ENCODE assay signal across 25 cellular contexts in the genomic region with DNA sequence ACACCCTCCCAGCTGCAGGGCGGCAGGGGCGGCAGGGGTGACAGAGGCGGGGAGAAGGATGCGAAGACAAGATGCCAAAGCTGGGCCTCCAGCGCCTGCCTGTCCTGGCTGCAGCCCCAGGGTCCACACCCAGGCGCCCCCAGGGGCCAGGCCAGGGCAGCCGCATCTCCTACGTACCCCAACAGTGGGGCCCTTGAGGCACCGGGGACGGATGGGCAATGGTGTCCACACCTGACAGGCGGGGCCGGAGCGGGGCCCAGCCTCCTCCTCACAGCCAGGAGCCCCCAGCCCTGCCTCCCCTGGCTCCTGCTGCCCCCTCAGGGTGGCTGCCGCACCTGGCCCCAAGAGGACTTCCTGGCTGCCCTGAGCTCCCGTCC. TPM values are rescaled to one million over a fixed set of nuclear protein-coding genes. Genes with fewer than 3 reads are reported as not detected.
"Had no signal": no experiment of that assay in that cellular context is flagged by ENCODE, and none has a peak within 500 bp of the region (broad histone marks: within the 10 kb centered on the region; RNA-seq: fewer than 3 reads in every experiment).

No MANE protein-coding gene starts in this region.

- H3K4me3 ChIP-seq: esophagus muscularis mucosa, heart left ventricle, right atrium auricular region, spleen, transverse colon had no signal

- H3K4me1 ChIP-seq: foreskin keratinocyte had no signal

- H3K27ac ChIP-seq: brain microvascular endothelial cell, esophagus muscularis mucosa, foreskin keratinocyte, heart left ventricle, right atrium auricular region, spleen, transverse colon had no signal

- ATAC-seq: foreskin keratinocyte; heart left ventricle; naive thymus-derived CD4-positive, alpha-beta T cell had no signal

- H3K9me3 ChIP-seq: esophagus muscularis mucosa, heart left ventricle, right atrium auricular region, spleen, transverse colon had no signal

- H3K27me3 Mint-ChIP-seq: activated CD4-positive, alpha-beta memory T cell treated with anti-CD3 and anti-CD28 coated beads, Interleukin-2, amount 10 ng/mL, durations not matched to agents 7 days and 5 days; activated CD4-positive, alpha-beta T cell treated with anti-CD3 and anti-CD28 coated beads, Interleukin-2, amount 10 ng/mL, durations not matched to agents 24 days and 14 days; activated naive CD8-positive, alpha-beta T cell treated with anti-CD3 and anti-CD28 coated beads, Interleukin-2, amount 10 ng/mL, durations not matched to agents 7 days and 5 days; activated T-cell treated with anti-CD3 and anti-CD28 coated beads, Interleukin-2, amount 50 U/mL, for 24 hours; naive thymus-derived CD4-positive, alpha-beta T cell had no signal

- H3K36me3 Mint-ChIP-seq: activated naive CD8-positive, alpha-beta T cell treated with anti-CD3 and anti-CD28 coated beads, Interleukin-2, amount 10 ng/mL, durations not matched to agents 7 days and 5 days had no signal

- H3K4me3 Mint-ChIP-seq: activated CD4-positive, alpha-beta memory T cell treated with anti-CD3 and anti-CD28 coated beads, Interleukin-2, amount 10 ng/mL, durations not matched to agents 7 days and 5 days; activated CD4-positive, alpha-beta T cell treated with anti-CD3 and anti-CD28 coated beads, Interleukin-2, amount 10 ng/mL, durations not matched to agents 24 days and 14 days; activated naive CD4-positive, alpha-beta T cell treated with anti-CD3 and anti-CD28 coated beads, Interleukin-2, amount 10 ng/mL, durations not matched to agents 7 days and 5 days; activated naive CD8-positive, alpha-beta T cell treated with anti-CD3 and anti-CD28 coated beads, Interleukin-2, amount 10 ng/mL, durations not matched to agents 7 days and 5 days; activated T-cell treated with anti-CD3 and anti-CD28 coated beads, Interleukin-2, amount 50 U/mL, for 24 hours; mesothelial cell of epicardium; naive thymus-derived CD4-positive, alpha-beta T cell had no signal

- H3K9me3 Mint-ChIP-seq: activated CD4-positive, alpha-beta memory T cell treated with anti-CD3 and anti-CD28 coated beads, Interleukin-2, amount 10 ng/mL, durations not matched to agents 7 days and 5 days; activated CD4-positive, alpha-beta T cell treated with anti-CD3 and anti-CD28 coated beads, Interleukin-2, amount 10 ng/mL, durations not matched to agents 24 days and 14 days; activated naive CD4-positive, alpha-beta T cell treated with anti-CD3 and anti-CD28 coated beads, Interleukin-2, amount 10 ng/mL, durations not matched to agents 7 days and 5 days; activated naive CD8-positive, alpha-beta T cell treated with anti-CD3 and anti-CD28 coated beads, Interleukin-2, amount 10 ng/mL, durations not matched to agents 7 days and 5 days; activated T-cell treated with anti-CD3 and anti-CD28 coated beads, Interleukin-2, amount 50 U/mL, for 24 hours; mesothelial cell of epicardium; naive thymus-derived CD4-positive, alpha-beta T cell had no signal

- H3K27ac Mint-ChIP-seq: activated CD4-positive, alpha-beta memory T cell treated with anti-CD3 and anti-CD28 coated beads, Interleukin-2, amount 10 ng/mL, durations not matched to agents 7 days and 5 days; activated CD4-positive, alpha-beta T cell treated with anti-CD3 and anti-CD28 coated beads, Interleukin-2, amount 10 ng/mL, durations not matched to agents 24 days and 14 days; activated naive CD4-positive, alpha-beta T cell treated with anti-CD3 and anti-CD28 coated beads, Interleukin-2, amount 10 ng/mL, durations not matched to agents 7 days and 5 days; activated naive CD8-positive, alpha-beta T cell treated with anti-CD3 and anti-CD28 coated beads, Interleukin-2, amount 10 ng/mL, durations not matched to agents 7 days and 5 days; activated T-cell treated with anti-CD3 and anti-CD28 coated beads, Interleukin-2, amount 50 U/mL, for 24 hours; mesothelial cell of epicardium; naive thymus-derived CD4-positive, alpha-beta T cell had no signal

- DNase-seq: activated CD4-positive, alpha-beta memory T cell treated with anti-CD3 and anti-CD28 coated beads, Interleukin-2, amount 10 ng/mL, durations not matched to agents 7 days and 5 days; activated CD4-positive, alpha-beta T cell treated with anti-CD3 and anti-CD28 coated beads, Interleukin-2, amount 10 ng/mL, durations not matched to agents 24 days and 14 days; activated CD4-positive, CD25-positive, alpha-beta regulatory T cell treated with anti-CD3 and anti-CD28 coated beads, Interleukin-2, amount 50 U/mL, for 72 hours; activated CD8-positive, alpha-beta memory T cell treated with anti-CD3 and anti-CD28 coated beads, Interleukin-2, amount 50 U/mL, for 48 hours; activated gamma-delta T cell; activated naive CD4-positive, alpha-beta T cell treated with anti-CD3 and anti-CD28 coated beads, Interleukin-2, amount 10 ng/mL, durations not matched to agents 7 days and 5 days; activated naive CD8-positive, alpha-beta T cell treated with anti-CD3 and anti-CD28 coated beads, Interleukin-2, amount 10 ng/mL, durations not matched to agents 7 days and 5 days; activated T-cell treated with anti-CD3 and anti-CD28 coated beads, Interleukin-2, amount 50 U/mL, for 24 hours; brain microvascular endothelial cell; foreskin keratinocyte; heart left ventricle; hypothalamus; naive thymus-derived CD4-positive, alpha-beta T cell; occipital lobe; spleen; stimulated activated naive CD4-positive, alpha-beta T cell treated with Interleukin-2 at 50 U/mL for 16 hours; T1000; transverse colon had no signal

- H3K27me3 ChIP-seq: brain microvascular endothelial cell had no signal

- H3K36me3 ChIP-seq: brain microvascular endothelial cell, right atrium auricular region, transverse colon had no signal

RNA-seq across cellular contexts. Expression of a gene that starts 7.3 kb away (rescaled TPM):
- total RNA-seq: occipital lobe, right atrium auricular region had no signal

RNA-seq across cellular contexts. Expression of a gene that starts 25.3 kb away (rescaled TPM):
- total RNA-seq: foreskin keratinocyte, occipital lobe, temporal lobe had no signal
- polyA plus RNA-seq: foreskin keratinocyte, neural cell had no signal

RNA-seq across cellular contexts. Expression of a gene that starts 32.8 kb away (rescaled TPM):
- total RNA-seq: occipital lobe, pulmonary artery endothelial cell, temporal lobe, urinary bladder had no signal
- polyA plus RNA-seq: neural cell had no signal
